ENCODE assay signal across 24 cellular contexts in the genomic region with DNA sequence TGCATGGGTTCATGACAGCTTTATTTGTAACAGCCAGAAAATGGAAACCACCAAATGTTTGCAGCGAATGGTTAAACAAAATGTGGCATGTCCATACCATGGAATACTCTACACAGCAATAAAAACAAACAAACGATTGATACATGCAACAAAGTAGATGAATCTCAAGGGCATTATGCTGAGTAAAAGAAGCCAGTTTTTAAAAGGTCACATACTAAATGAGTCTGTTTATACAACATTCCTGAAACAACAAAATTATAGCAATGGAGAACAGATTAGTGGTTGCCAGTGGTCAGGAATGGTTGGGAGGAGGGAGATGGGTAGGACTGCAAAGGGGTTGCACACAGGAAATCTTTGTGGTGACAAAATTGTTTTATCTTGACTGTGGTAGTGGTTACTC.
"Had no signal": no experiment of that assay in that cellular context is flagged by ENCODE, and none has a peak within 500 bp of the region (broad histone marks: within the 10 kb centered on the region; RNA-seq: fewer than 3 reads in every experiment).

No MANE protein-coding gene starts in this region.

- H3K4me1 ChIP-seq: left lung, transverse colon had no signal

- H3K4me1 Mint-ChIP-seq: activated B cell treated with CpG ODN at 0.5 μM for 24 hours; activated CD4-positive, alpha-beta T cell treated with anti-CD3 and anti-CD28 coated beads for 36 hours; activated naive CD8-positive, alpha-beta T cell treated with anti-CD3 and anti-CD28 coated beads, Interleukin-2, amount 50 U/mL, for 24 hours; naive thymus-derived CD8-positive, alpha-beta T cell had no signal

- DNase-seq: activated B cell treated with CpG ODN at 0.5 μM for 24 hours; activated CD4-positive, alpha-beta T cell treated with anti-CD3 and anti-CD28 coated beads for 36 hours; activated CD4-positive, alpha-beta T cell treated with anti-CD3 and anti-CD28 coated beads, Interleukin-2, amount 50 U/mL, for 48 hours; activated effector memory CD4-positive, alpha-beta T cell treated with Interleukin-2 at 50 U/mL for 16 hours; activated naive CD4-positive, alpha-beta T cell treated with anti-CD3 and anti-CD28 coated beads, Interleukin-2, amount 50 U/mL, for 16 hours; activated naive CD8-positive, alpha-beta T cell treated with anti-CD3 and anti-CD28 coated beads, Interleukin-2, amount 50 U/mL, for 24 hours; activated T-cell treated with anti-CD3 and anti-CD28 coated beads, Interleukin-2, amount 50 U/mL, for 48 hours; anterior cingulate cortex; central memory CD4-positive, alpha-beta T cell; effector memory CD4-positive, alpha-beta T cell; kidney; left lung; naive thymus-derived CD8-positive, alpha-beta T cell; retina; stimulated activated CD4-positive, alpha-beta T cell treated with anti-CD3 and anti-CD28 coated beads, Interleukin-2, amount 100 ng/mL, for 48 hours; stimulated activated CD8-positive, alpha-beta memory T cell treated with anti-CD3 and anti-CD28 coated beads, Interleukin-4, amount 100 ng/mL, for 48 hours; stimulated activated naive B cell treated with anti-CD40 and anti-IgM and Interleukin-4, amounts not matched to agents 10 μg/mL and 1 μg/mL and 100 μg/mL, for 72 hours; T1000; transverse colon had no signal

- H3K36me3 ChIP-seq: left lung, neural progenitor cell, transverse colon had no signal

- H3K4me3 ChIP-seq: left lung, lung, neural progenitor cell, transverse colon had no signal

- H3K4me2 ChIP-seq: neural progenitor cell had no signal

- H3K27me3 ChIP-seq: left lung, neural progenitor cell, transverse colon had no signal

- H3K27ac ChIP-seq: left lung, neural progenitor cell, transverse colon had no signal

- H3K9me3 Mint-ChIP-seq: activated B cell treated with CpG ODN at 0.5 μM for 24 hours; brain; T-helper 1 cell treated with Interleukin-12 subunit alpha and Interleukin-12 subunit beta and Interleukin-4 antibody, amounts not matched to agents 30 μg/mL and 1 μg/mL, for 36 hours had no signal

- H3K9ac ChIP-seq: neural progenitor cell had no signal

- H3K27ac Mint-ChIP-seq: activated B cell treated with CpG ODN at 0.5 μM for 24 hours; activated CD4-positive, alpha-beta T cell treated with anti-CD3 and anti-CD28 coated beads for 36 hours; activated naive CD8-positive, alpha-beta T cell treated with anti-CD3 and anti-CD28 coated beads, Interleukin-2, amount 50 U/mL, for 24 hours; brain; naive thymus-derived CD8-positive, alpha-beta T cell; progenitor cell of endocrine pancreas; stimulated activated naive B cell treated with anti-CD40 and anti-IgM and Interleukin-4, amounts not matched to agents 10 μg/mL and 1 μg/mL and 100 μg/mL, for 72 hours; T-helper 1 cell treated with Interleukin-12 subunit alpha and Interleukin-12 subunit beta and Interleukin-4 antibody, amounts not matched to agents 30 μg/mL and 1 μg/mL, for 36 hours had no signal

- H3K27me3 Mint-ChIP-seq: activated B cell treated with CpG ODN at 0.5 μM for 24 hours; brain; progenitor cell of endocrine pancreas; stimulated activated naive B cell treated with anti-CD40 and anti-IgM and Interleukin-4, amounts not matched to agents 10 μg/mL and 1 μg/mL and 100 μg/mL, for 72 hours had no signal

- H3K36me3 Mint-ChIP-seq: brain; stimulated activated naive B cell treated with anti-CD40 and anti-IgM and Interleukin-4, amounts not matched to agents 10 μg/mL and 1 μg/mL and 100 μg/mL, for 72 hours had no signal

- H3K9me3 ChIP-seq: left lung, transverse colon had no signal

- ATAC-seq: activated CD4-positive, alpha-beta T cell treated with anti-CD3 and anti-CD28 coated beads for 36 hours; activated naive CD8-positive, alpha-beta T cell treated with anti-CD3 and anti-CD28 coated beads, Interleukin-2, amount 50 U/mL, for 24 hours; left lung; naive thymus-derived CD8-positive, alpha-beta T cell; stimulated activated naive B cell treated with anti-CD40 and anti-IgM and Interleukin-4, amounts not matched to agents 10 μg/mL and 1 μg/mL and 100 μg/mL, for 72 hours had no signal

- H3K4me3 Mint-ChIP-seq: activated B cell treated with CpG ODN at 0.5 μM for 24 hours; activated CD4-positive, alpha-beta T cell treated with anti-CD3 and anti-CD28 coated beads for 36 hours; activated naive CD8-positive, alpha-beta T cell treated with anti-CD3 and anti-CD28 coated beads, Interleukin-2, amount 50 U/mL, for 24 hours; brain; naive thymus-derived CD8-positive, alpha-beta T cell; neural progenitor cell; stimulated activated naive B cell treated with anti-CD40 and anti-IgM and Interleukin-4, amounts not matched to agents 10 μg/mL and 1 μg/mL and 100 μg/mL, for 72 hours; T-helper 1 cell treated with Interleukin-12 subunit alpha and Interleukin-12 subunit beta and Interleukin-4 antibody, amounts not matched to agents 30 μg/mL and 1 μg/mL, for 36 hours had no signal

- H2AFZ ChIP-seq: neural progenitor cell had no signal
